ENCODE assay signal across 31 cellular contexts in the genomic region with DNA sequence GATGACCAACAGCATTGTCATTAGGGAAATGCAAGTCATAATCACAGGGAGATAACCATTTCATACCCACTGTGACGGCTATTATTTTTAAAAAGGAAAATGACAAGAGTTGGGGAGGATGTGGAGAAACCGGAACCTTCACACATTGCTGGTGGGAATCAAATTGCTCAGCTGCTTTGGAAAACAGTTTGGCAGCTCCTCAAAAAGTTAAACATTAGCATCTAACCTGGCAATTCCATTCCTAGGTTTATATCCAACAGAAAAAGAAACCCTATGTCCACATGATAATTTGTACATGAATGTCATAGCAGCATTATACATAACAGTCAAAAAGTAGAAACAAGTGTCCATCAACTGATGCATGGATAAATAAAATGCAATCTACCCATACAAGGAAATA. TPM values are rescaled to one million over a fixed set of nuclear protein-coding genes. Genes with fewer than 3 reads are reported as not detected.
"Had no signal": no experiment of that assay in that cellular context is flagged by ENCODE, and none has a peak within 500 bp of the region (broad histone marks: within the 10 kb centered on the region; RNA-seq: fewer than 3 reads in every experiment).

No MANE protein-coding gene starts in this region.

- H3K36me3 Mint-ChIP-seq: activated naive CD8-positive, alpha-beta T cell had no signal

- H3K9me3 Mint-ChIP-seq: activated CD4-positive, alpha-beta memory T cell treated with anti-CD3 and anti-CD28 coated beads, Interleukin-2, amount 10 ng/mL, durations not matched to agents 7 days and 5 days; activated CD4-positive, alpha-beta T cell treated with anti-CD3 and anti-CD28 coated beads, Interleukin-2, amount 10 ng/mL, durations not matched to agents 24 days and 14 days; activated T-cell treated with anti-CD3 and anti-CD28 coated beads, Interleukin-2, amount 50 U/mL, for 4 hours; activated T-helper 17 cell treated with anti-CD3 and anti-CD28 coated beads, Interleukin-2, amount 50 U/mL, for 72 hours had no signal

- H3K27me3 Mint-ChIP-seq: activated CD4-positive, alpha-beta T cell treated with anti-CD3 and anti-CD28 coated beads for 36 hours; activated naive CD8-positive, alpha-beta T cell had no signal

- H3K27ac ChIP-seq: adrenal gland, body of pancreas, epithelial cell of prostate, esophagus squamous epithelium, gastroesophageal sphincter, heart right ventricle had no signal

- H3K4me3 ChIP-seq: adrenal gland, body of pancreas, esophagus squamous epithelium, gastroesophageal sphincter, heart right ventricle had no signal

- H3K4me3 Mint-ChIP-seq: activated CD4-positive, alpha-beta memory T cell treated with anti-CD3 and anti-CD28 coated beads, Interleukin-2, amount 10 ng/mL, durations not matched to agents 7 days and 5 days; activated CD4-positive, alpha-beta T cell treated with anti-CD3 and anti-CD28 coated beads for 36 hours; activated CD4-positive, alpha-beta T cell treated with anti-CD3 and anti-CD28 coated beads, Interleukin-2, amount 10 ng/mL, durations not matched to agents 24 days and 14 days; activated naive CD8-positive, alpha-beta T cell; activated T-cell treated with anti-CD3 and anti-CD28 coated beads, Interleukin-2, amount 50 U/mL, for 4 hours; activated T-helper 17 cell treated with anti-CD3 and anti-CD28 coated beads, Interleukin-2, amount 50 U/mL, for 72 hours had no signal

- FAIRE-seq: colon, endothelial cell of umbilical vein had no signal

- H3K4me1 Mint-ChIP-seq: activated CD4-positive, alpha-beta memory T cell treated with anti-CD3 and anti-CD28 coated beads, Interleukin-2, amount 10 ng/mL, durations not matched to agents 7 days and 5 days; activated CD4-positive, alpha-beta T cell treated with anti-CD3 and anti-CD28 coated beads for 36 hours; activated CD4-positive, alpha-beta T cell treated with anti-CD3 and anti-CD28 coated beads, Interleukin-2, amount 10 ng/mL, durations not matched to agents 24 days and 14 days; activated T-helper 17 cell treated with anti-CD3 and anti-CD28 coated beads, Interleukin-2, amount 50 U/mL, for 72 hours had no signal

- H3K27me3 ChIP-seq: adrenal gland, body of pancreas, gastroesophageal sphincter had no signal

- ATAC-seq: activated CD4-positive, alpha-beta T cell treated with anti-CD3 and anti-CD28 coated beads for 36 hours; activated T-cell treated with anti-CD3 and anti-CD28 coated beads, Interleukin-2, amount 50 U/mL, for 4 hours; activated T-helper 17 cell treated with anti-CD3 and anti-CD28 coated beads, Interleukin-2, amount 50 U/mL, for 72 hours; body of pancreas; gastroesophageal sphincter; heart right ventricle had no signal

- DNase-seq: activated CD4-positive, alpha-beta memory T cell treated with anti-CD3 and anti-CD28 coated beads, Interleukin-2, amount 10 ng/mL, durations not matched to agents 7 days and 5 days; activated CD4-positive, alpha-beta T cell treated with anti-CD3 and anti-CD28 coated beads for 36 hours; activated CD4-positive, CD25-positive, alpha-beta regulatory T cell; activated CD4-positive, CD25-positive, alpha-beta regulatory T cell treated with anti-CD3 and anti-CD28 coated beads, Interleukin-2, amount 50 U/mL, for 72 hours; activated effector memory CD4-positive, alpha-beta T cell treated with Interleukin-2 at 50 U/mL for 16 hours; activated gamma-delta T cell treated with Interleukin-2 at 50 U/mL for 16 hours; activated naive CD4-positive, alpha-beta T cell treated with anti-CD3 and anti-CD28 coated beads, Interleukin-2, amount 50 U/mL, for 16 hours; activated naive CD4-positive, alpha-beta T cell treated with Interleukin-2 at 50 U/mL for 16 hours; activated T-cell treated with anti-CD3 and anti-CD28 coated beads, Interleukin-2, amount 50 U/mL, for 4 hours; adrenal gland; amygdala; aorta; caudate nucleus; cortex of kidney; dermis blood vessel endothelial cell; effector CD4-positive, alpha-beta T cell; esophagus squamous epithelium; foreskin melanocyte; heart right ventricle; T-helper 2 cell had no signal

- H3K9me3 ChIP-seq: adrenal gland, body of pancreas, esophagus squamous epithelium, gastroesophageal sphincter, heart right ventricle had no signal

- H3K36me3 ChIP-seq: adrenal gland, esophagus squamous epithelium, gastroesophageal sphincter, heart right ventricle had no signal

- H3K4me1 ChIP-seq: adrenal gland, body of pancreas, esophagus squamous epithelium, gastroesophageal sphincter, heart right ventricle had no signal

- H3K27ac Mint-ChIP-seq: activated CD4-positive, alpha-beta memory T cell treated with anti-CD3 and anti-CD28 coated beads, Interleukin-2, amount 10 ng/mL, durations not matched to agents 7 days and 5 days; activated CD4-positive, alpha-beta T cell treated with anti-CD3 and anti-CD28 coated beads for 36 hours; activated CD4-positive, alpha-beta T cell treated with anti-CD3 and anti-CD28 coated beads, Interleukin-2, amount 10 ng/mL, durations not matched to agents 24 days and 14 days; activated naive CD8-positive, alpha-beta T cell; activated T-helper 17 cell treated with anti-CD3 and anti-CD28 coated beads, Interleukin-2, amount 50 U/mL, for 72 hours had no signal

RNA-seq across cellular contexts. Expression of gene KCNG3, which starts 58.1 kb away (rescaled TPM):
- total RNA-seq: activated CD4-positive, alpha-beta memory T cell treated with anti-CD3 and anti-CD28 coated beads, Interleukin-2, amount 10 ng/mL, durations not matched to agents 7 days and 5 days; activated T-helper 17 cell treated with anti-CD3 and anti-CD28 coated beads, Interleukin-2, amount 50 U/mL, for 72 hours; dermis blood vessel endothelial cell; fibroblast of lung; fibroblast of villous mesenchyme; heart right ventricle; T-helper 1 cell treated with Interleukin-12 subunit alpha and Interleukin-12 subunit beta and Interleukin-4 antibody, amounts not matched to agents 30 ng/mL and 1 ng/mL, for 36 hours had no signal
